Comparison of ENCODE assay signal across 19 cellular contexts in the genomic region with DNA sequence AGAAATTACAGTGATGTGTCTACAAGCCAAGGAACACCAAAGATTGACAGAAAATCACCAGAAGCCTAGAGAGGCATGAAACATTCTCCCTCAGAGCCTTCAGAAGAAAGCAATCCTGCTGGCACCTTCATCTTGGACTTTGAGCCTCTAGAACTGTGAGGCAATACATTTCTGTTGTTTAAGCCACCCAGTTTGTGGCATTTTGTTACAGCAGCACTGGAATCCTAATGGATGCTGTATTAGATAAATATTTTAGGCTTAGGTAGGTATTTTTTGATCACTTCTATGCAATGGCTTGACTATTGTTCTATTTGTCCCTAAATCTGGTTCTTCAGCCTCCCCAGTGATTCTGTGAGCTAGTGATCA.
"Had no signal": no experiment of that assay in that cellular context is flagged by ENCODE, and none has a peak within 500 bp of the region (broad histone marks: within the 10 kb centered on the region; RNA-seq: fewer than 3 reads in every experiment).

No MANE protein-coding gene starts in this region.

- H3K27ac ChIP-seq: esophagus squamous epithelium, hepatocyte, tibial artery had no signal

- H2AFZ ChIP-seq: hepatocyte had no signal

- H3K27me3 ChIP-seq: esophagus squamous epithelium, hepatocyte, tibial artery had no signal

- H3K4me2 ChIP-seq: hepatocyte had no signal

- H3K79me2 ChIP-seq: hepatocyte had no signal

- ATAC-seq: activated CD4-positive, CD25-positive, alpha-beta regulatory T cell treated with anti-CD3 and anti-CD28 coated beads, Interleukin-2, amount 50 U/mL, for 24 hours; activated T-cell treated with anti-CD3 and anti-CD28 coated beads, Interleukin-2, amount 50 U/mL, for 72 hours; left colon; stimulated activated naive CD8-positive, alpha-beta T cell treated with anti-CD3 and anti-CD28 coated beads, Interleukin-15, Interleukin-2, amounts not matched to agents 100 U/mL and 50 U/mL, for 24 hours had no signal

- H3K9me3 ChIP-seq: esophagus squamous epithelium, tibial artery had no signal

- H3K36me3 ChIP-seq: esophagus squamous epithelium, tibial artery had no signal

- H3K4me1 ChIP-seq: esophagus squamous epithelium, tibial artery had no signal

- H3K4me3 ChIP-seq: esophagus squamous epithelium, hepatocyte, lung, tibial artery had no signal

- DNase-seq: activated CD4-positive, alpha-beta T cell treated with anti-CD3 and anti-CD28 coated beads, Interleukin-2, amount 50 U/mL, for 1 hour; activated CD8-positive, alpha-beta memory T cell treated with anti-CD3 and anti-CD28 coated beads for 24 hours; activated effector memory CD4-positive, alpha-beta T cell treated with anti-CD3 and anti-CD28 coated beads, Interleukin-2, amount 50 U/mL, for 16 hours; activated T-cell treated with anti-CD3 and anti-CD28 coated beads, Interleukin-2, amount 50 U/mL, for 72 hours; effector CD8-positive, alpha-beta T cell; esophagus squamous epithelium; left colon; midbrain; nephron progenitor cell; nucleus accumbens; posterior cingulate gyrus; stimulated activated CD4-positive, alpha-beta T cell treated with anti-CD3 and anti-CD28 coated beads, Interleukin-12 subunit alpha, Interleukin-12 subunit beta, amount 100 ng/mL, for 4 hours; stimulated activated CD4-positive, alpha-beta T cell treated with anti-CD3 and anti-CD28 coated beads, Interleukin-1b, Interleukin-23, amount 100 ng/mL, for 48 hours; stimulated activated naive CD8-positive, alpha-beta T cell treated with anti-CD3 and anti-CD28 coated beads, Interleukin-15, Interleukin-2, amounts not matched to agents 100 U/mL and 50 U/mL, for 24 hours; substantia nigra; tibial artery had no signal
